ENCODE assay signal across 1 cellular context in genomic region chr1:10430216-10431064, GRCh38.
TF ChIP-seq lines count a peak whose summit lies in the region.

Gene CENPS, plus strand, starts transcription at chr1:10430433. Its CDS starts 85 bp downstream, at chr1:10430518.

TF ChIP-seq in HepG2, 621 proteins besides CTCF, POLR2A, EP300 and RAD21 (continued from another document and continues in another):
- TF ChIP-seq ZNF619 (CRISPR knock-in tag; IDR thresholded peaks at IDR 0.05) (peak; percentile 70), YY1 (IDR thresholded peaks at IDR 0.05; ENCODE audit: insufficient read depth, insufficient replicate concordance, low read depth, low read length) (peak; percentile 82), HMG20B (CRISPR knock-in tag; conservative IDR thresholded peaks at IDR 0.05) (no peak), ZNF276 (CRISPR knock-in tag; IDR thresholded peaks at IDR 0.05; ENCODE audit: low read depth) (peak; percentile 78; the same call in 1 of the 2 replicates), KLF15 (CRISPR knock-in tag; IDR thresholded peaks at IDR 0.05; ENCODE audit: borderline replicate concordance) (0 out of 2 replicates have a peak, but pooled peaks have one; percentile 42), CREBL2 (CRISPR knock-in tag; IDR thresholded peaks at IDR 0.05; ENCODE audit: borderline replicate concordance) (peak; percentile 82; the same call in 1 of the 2 replicates), REXO4 (CRISPR knock-in tag; IDR thresholded peaks at IDR 0.05; ENCODE audit: borderline replicate concordance) (peak; percentile 95), CREB3 (CRISPR knock-in tag; IDR thresholded peaks at IDR 0.05) (no peak), ZBTB38 (CRISPR knock-in tag; IDR thresholded peaks at IDR 0.05) (peak; percentile 91; the same call in 1 of the 2 replicates), GATAD1 (CRISPR knock-in tag; IDR thresholded peaks at IDR 0.05) (peak; percentile 98), SSRP1 (CRISPR knock-in tag; IDR thresholded peaks at IDR 0.05) (no peak), LBX2 (CRISPR knock-in tag; IDR thresholded peaks at IDR 0.05; ENCODE audit: borderline replicate concordance) (0 out of 2 replicates have a peak, but pooled peaks have one; percentile 37), DMTF1 (CRISPR knock-in tag; IDR thresholded peaks at IDR 0.05) (peak; percentile 73; the same call in 1 of the 2 replicates), KAT8 (CRISPR knock-in tag; IDR thresholded peaks at IDR 0.05) (peak; percentile 82), ZNF770 (CRISPR knock-in tag; IDR thresholded peaks at IDR 0.05) (peak; percentile 82), ARNTL (CRISPR knock-in tag; IDR thresholded peaks at IDR 0.05) (peak; percentile 57; the same call in 1 of the 2 replicates), GTF3A (CRISPR knock-in tag; conservative IDR thresholded peaks at IDR 0.05) (no peak), MYPOP (CRISPR knock-in tag; IDR thresholded peaks at IDR 0.05) (peak; percentile 92; the same call in 1 of the 2 replicates), ZBTB26 (CRISPR knock-in tag; IDR thresholded peaks at IDR 0.05; ENCODE audit: borderline replicate concordance) (peak; percentile 58; the same call in 1 of the 2 replicates), FOXP1 (IDR thresholded peaks at IDR 0.05) (no peak), FOXP1 (CRISPR knock-in tag; IDR thresholded peaks at IDR 0.05) (no peak), TGIF2 (CRISPR knock-in tag; IDR thresholded peaks at IDR 0.05) (peak; percentile 70; the same call in 1 of the 2 replicates), ATAD3A (CRISPR knock-in tag; IDR thresholded peaks at IDR 0.05) (no peak), CHD4 (IDR thresholded peaks at IDR 0.05; ENCODE audit: borderline replicate concordance, low read length) (peak; percentile 32; the same call in 1 of the 2 replicates), ZNF484 (CRISPR knock-in tag; IDR thresholded peaks at IDR 0.05; ENCODE audit: borderline replicate concordance, low read depth) (no peak; the same call in 1 of the 2 replicates), ZNF235 (CRISPR knock-in tag; IDR thresholded peaks at IDR 0.05; ENCODE audit: borderline replicate concordance) (peak; percentile 71; the same call in 1 of the 2 replicates), ZNF224 (CRISPR knock-in tag; IDR thresholded peaks at IDR 0.05) (peak; percentile 89; the same call in 1 of the 2 replicates), CAMTA2 (CRISPR knock-in tag; IDR thresholded peaks at IDR 0.05; ENCODE audit: borderline replicate concordance) (peak; percentile 52; the same call in 1 of the 2 replicates), ZNF720 (CRISPR knock-in tag; IDR thresholded peaks at IDR 0.05) (no peak), ZNF773 (CRISPR knock-in tag; IDR thresholded peaks at IDR 0.05; ENCODE audit: borderline replicate concordance) (peak; percentile 87), ZNF775 (CRISPR knock-in tag; IDR thresholded peaks at IDR 0.05; ENCODE audit: borderline replicate concordance) (peak; percentile 66; the same call in 1 of the 2 replicates), DMAP1 (CRISPR knock-in tag; IDR thresholded peaks at IDR 0.05) (peak; percentile 82), PHB2 (IDR thresholded peaks at IDR 0.05; ENCODE audit: partially characterized antibody) (no peak), ZNF740 (CRISPR knock-in tag; IDR thresholded peaks at IDR 0.05) (no peak), ZNF256 (CRISPR knock-in tag; conservative IDR thresholded peaks at IDR 0.05) (peak; percentile 25; the same call in 1 of the 2 replicates), SNAPC4 (CRISPR knock-in tag; IDR thresholded peaks at IDR 0.05) (peak; percentile 91; the same call in 1 of the 2 replicates), ZNF263 (CRISPR knock-in tag; IDR thresholded peaks at IDR 0.05) (peak; percentile 57), ZNF75D (CRISPR knock-in tag; IDR thresholded peaks at IDR 0.05; ENCODE audit: borderline replicate concordance) (no peak), ZNF607 (CRISPR knock-in tag; IDR thresholded peaks at IDR 0.05; ENCODE audit: borderline replicate concordance) (no peak; the same call in 1 of the 2 replicates), CENPT (CRISPR knock-in tag; IDR thresholded peaks at IDR 0.05; ENCODE audit: low read depth) (peak; percentile 89), SP4 (CRISPR knock-in tag; IDR thresholded peaks at IDR 0.05) (peak; percentile 76; the same call in 1 of the 2 replicates), ZNF354B (CRISPR knock-in tag; IDR thresholded peaks at IDR 0.05) (0 out of 2 replicates have a peak, but pooled peaks have one; percentile 70), ZZZ3 (CRISPR knock-in tag; IDR thresholded peaks at IDR 0.05; ENCODE audit: borderline replicate concordance) (peak; percentile 53), SALL1 (CRISPR knock-in tag; IDR thresholded peaks at IDR 0.05) (peak; percentile 94), LRRFIP1 (CRISPR knock-in tag; conservative IDR thresholded peaks at IDR 0.05) (no peak)
